9 cellular contexts compared by ENCODE assay signal in genomic region chr1:67149179-67149770, GRCh38. TPM values are rescaled to one million over a fixed set of nuclear protein-coding genes. Genes with fewer than 3 reads are reported as not detected.
DNase-seq lines count a peak whose midpoint lies in the region; ATAC-seq, FAIRE-seq and TF ChIP-seq lines count a peak whose summit lies in the region.
"Had no signal": no experiment of that assay in that cellular context is flagged by ENCODE, and none has a peak within 500 bp of the region (broad histone marks: within the 10 kb centered on the region; RNA-seq: fewer than 3 reads in every experiment).

No MANE protein-coding gene starts in this region.

- intact Hi-C loops in aorta (cut with DNase I), result loop anchor here (1.0 to 10.0 kb wide), 3 partner anchors 94 to 382 kb away; partner anchors contain the start of gene SLC35D1 (in 1 of the 2)

- H3K36me3 ChIP-seq in GM23248 (ENCODE audit: low read depth), result no peaks in the 10 kb centered on the region
- H3K36me3 ChIP-seq in aorta (ENCODE audit: control insufficient read depth in 1 of 2, insufficient read depth in 2 of 2, low read length in 1 of 2), result no peaks in the 10 kb centered on the region

- ATAC-seq in aorta (ENCODE audit: low FRiP score), result peak; percentile 88

- peak overlapping the region; percentile 31 for H3K4me2 ChIP-seq in GM23248 (ENCODE audit: unreplicated experiment)

- H2AFZ ChIP-seq in GM23248, result peak overlapping the region; percentile 83

- no peaks in the 10 kb centered on the region for H3K79me2 ChIP-seq in GM23248 (ENCODE audit: insufficient read depth)

- H3K9me2 ChIP-seq in GM23248 (ENCODE audit: insufficient read depth), result no peaks in the 10 kb centered on the region

- peaks cover 11% of the 10 kb centered on the region for H3K27me3 ChIP-seq in GM23248 (replicated peaks; ENCODE audit: insufficient read depth)
- no peaks in the 10 kb centered on the region for H3K27me3 ChIP-seq in aorta (ENCODE audit: control insufficient read depth in 1 of 2, insufficient read depth in 2 of 2, low read length in 1 of 2)

- peak; percentile 86 for TF ChIP-seq CTCF in fibroblast of villous mesenchyme (IDR thresholded peaks at IDR 0.05; ENCODE audit: insufficient read depth, low read depth, low read length)

- no peak overlapping the region for H3K27ac ChIP-seq in GM23248
- H3K27ac ChIP-seq in aorta (ENCODE audit: low read depth in 1 of 2, low read length in 2 of 2), result no peak overlapping the region
- H3K27ac ChIP-seq: skin epidermis had no signal

- H4K20me1 ChIP-seq in GM23248 (ENCODE audit: insufficient read depth), result no peaks in the 10 kb centered on the region

- FAIRE-seq in RCC 7860 (lab: Jason Lieb, UNC), result no peak

- 10 to 11% methylated on average over 9 of the region's 9 CpGs for WGBS in GM23248 (ENCODE audit: low coverage in 1 of 2, low lambda C conversion rate in 2 of 2, missing lambda C conversion rate in 2 of 2), 2 experiments
- WGBS in aorta, 2 donors, result 11 to 15% methylated on average over 9 of the region's 9 CpGs

- DNase-seq in GM04503 (ENCODE audit: low read depth) (peak; percentile 25), GM23248 (peak; percentile 90), KBM-7 (peak; percentile 87), RCC 7860 (ENCODE audit: low spot score) (peak; percentile 69), fibroblast of villous mesenchyme (ENCODE audit: low read depth) (peak; percentile 87), nucleus accumbens (lab: John Stamatoyannopoulos, UW) (peak in 47 of 56 donors; percentile 1 to 76 (median 33)), aorta (peak in 1 of 2 donors; percentile 68)
- DNase-seq in activated T-helper 9 cell treated with anti-CD3 and anti-CD28 coated beads, Interleukin-2, amount 50 U/mL, for 16 hours (ENCODE audit: low read depth), result peak; percentile 28

- H3K9me3 ChIP-seq in GM23248 (ENCODE audit: low read depth) (no peaks in the 10 kb centered on the region), aorta (ENCODE audit: control insufficient read depth, low read length) (no peaks in the 10 kb centered on the region)

- in situ Hi-C loops in GM23248 (cut with MboI), result loop anchor here (5.0 kb wide), 2 partner anchors 152 to 387 kb away; no protein-coding TSS in a partner anchor
- in situ Hi-C loops in KBM-7 (cut with MboI; ENCODE audit: low pct_unique_long_range_greater_than_20kb, low sequenced_read_pairs), result loop anchor here (25.0 kb wide), 2 partner anchors 137 to 387 kb away; partner anchors contain the start of gene DYNLT5

- H3K4me1 ChIP-seq in GM23248 (ENCODE audit: insufficient read depth) (peaks cover 4% of the 10 kb centered on the region; the same call in 1 of the 2 replicates), aorta (ENCODE audit: control insufficient read depth in 1 of 2, insufficient read depth in 2 of 2, low read length in 2 of 2) (no peaks in the 10 kb centered on the region)

- H3K9ac ChIP-seq in GM23248, result no peak overlapping the region

- no peaks in the 10 kb centered on the region for H3F3A ChIP-seq in GM23248 (ENCODE audit: insufficient read depth)

- H3K4me3 ChIP-seq in GM23248, result peak overlapping the region; percentile 17; the same call in 1 of the 2 replicates
- no peak overlapping the region for H3K4me3 ChIP-seq in fibroblast of villous mesenchyme (ENCODE audit: low read depth, low read length)
- H3K4me3 ChIP-seq in aorta (ENCODE audit: low read length in 2 of 2), result no peak overlapping the region
- H3K4me3 ChIP-seq: skin epidermis had no signal

RNA-seq across cellular contexts. Expression of gene C1orf141, which starts 14.5 kb away (rescaled TPM):
- not detected in 2 replicates for total RNA-seq in GM23248 (2014; rRNA removed; shearing (Covaris generic))
- polyA plus RNA-seq in GM23248 (2016; fragmentation: Nextera tagmentation; extraction: Ambion mirVana), result not detected in 2 replicates
- not detected in 2 replicates for total RNA-seq in fibroblast of villous mesenchyme
- not detected for total RNA-seq in aorta
- under 1 TPM in 1 of 2 donors, not detected in 1; 0.13 TPM for polyA plus RNA-seq in aorta

RNA-seq across cellular contexts. Expression of gene IL23R, which starts 17.0 kb away (rescaled TPM):
- not detected in 2 replicates for total RNA-seq in GM23248 (2014; rRNA removed; shearing (Covaris generic))
- polyA plus RNA-seq in GM23248 (2016; fragmentation: Nextera tagmentation; extraction: Ambion mirVana), result not detected in 2 replicates
- not detected in 2 replicates for total RNA-seq in fibroblast of villous mesenchyme
- under 1 TPM in 1 of 2 donors, not detected in 1; 0.21 TPM for total RNA-seq in aorta
- not detected for polyA plus RNA-seq in aorta
